Comparison of ENCODE assay signal across 18 cellular contexts in the genomic region with DNA sequence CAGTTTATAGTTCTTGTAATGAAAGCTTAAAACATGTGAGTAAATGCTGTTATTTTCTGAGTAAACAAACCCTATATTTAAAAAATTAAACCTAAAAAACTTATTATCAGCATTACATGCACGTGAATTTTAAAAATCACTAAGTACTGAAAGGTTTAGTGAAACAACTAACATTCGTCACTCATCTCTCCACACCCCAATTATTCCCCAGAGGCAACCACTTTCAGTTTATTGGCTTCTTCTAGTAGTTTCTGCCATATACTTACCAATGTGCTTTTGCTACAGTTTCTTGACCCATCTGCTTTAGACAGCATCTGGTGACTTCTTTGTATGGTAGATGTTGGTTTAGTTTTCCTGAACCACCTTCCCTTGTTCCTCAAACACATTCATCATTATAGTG. TPM values are rescaled to one million over a fixed set of nuclear protein-coding genes. Genes with fewer than 3 reads are reported as not detected.
DNase-seq lines count a peak whose midpoint lies in the region; ATAC-seq, FAIRE-seq and TF ChIP-seq lines count a peak whose summit lies in the region.
"Had no signal": no experiment of that assay in that cellular context is flagged by ENCODE, and none has a peak within 500 bp of the region (broad histone marks: within the 10 kb centered on the region; RNA-seq: fewer than 3 reads in every experiment).

No MANE protein-coding gene starts in this region.

- H3K9me3 Mint-ChIP-seq in Caco-2 (ENCODE audit: unreplicated experiment) = no peaks in the 10 kb centered on the region
- H3K9me3 Mint-ChIP-seq: CD4-positive, alpha-beta memory T cell had no signal

- H3K27me3 ChIP-seq in GM12878 (replicated peaks in 1 of 2; ENCODE audit: control insufficient read depth in 2 of 2, insufficient read depth in 2 of 2, low read length in 1 of 2) (no peaks in the 10 kb centered on the region), Caco-2 (replicated peaks; ENCODE audit: control insufficient read depth, insufficient read depth, low read length) (no peaks in the 10 kb centered on the region)
- H3K27me3 ChIP-seq: BLaER1 had no signal

- no peaks in the 10 kb centered on the region for H3K27me3 Mint-ChIP-seq in Caco-2 (ENCODE audit: insufficient read depth, unreplicated experiment)
- H3K27me3 Mint-ChIP-seq: CD4-positive, alpha-beta memory T cell had no signal

- CTCF ChIA-PET in GM12878 (lab: Yijun Ruan, JAX) = interaction anchor here (1.0 to 2.2 kb wide), 6 partner anchors 9 to 134 kb away, joined by 3 to 5 read pairs (median 4); no protein-coding TSS in a partner anchor
- CTCF ChIA-PET in Caco-2 (lab: Charles Lee) = no interaction called here

- H3K9me3 ChIP-seq in GM12878 (replicated peaks; ENCODE audit: control insufficient read depth, insufficient read depth, low read length) (no peaks in the 10 kb centered on the region), Caco-2 (no peaks in the 10 kb centered on the region)
- H3K9me3 ChIP-seq: A549, BLaER1, HAP-1 had no signal

- no peak for TF ChIP-seq EP300 in GM12878 (IDR thresholded peaks at IDR 0.05; ENCODE audit: borderline replicate concordance in 1 of 2, control insufficient read depth in 1 of 2, low read depth in 2 of 2, low read length in 2 of 2)

- no peak for TF ChIP-seq RAD21 in GM12878 (IDR thresholded peaks at IDR 0.05; ENCODE audit: insufficient read depth, low read depth, low read length)

- ATAC-seq in GM12878 (peak; percentile 73), GM18867 (IDR thresholded peaks at IDR 0.05; ENCODE audit: unreplicated experiment) (no peak)
- ATAC-seq: A549 had no signal

- H3K4me1 ChIP-seq in GM12878 (ENCODE audit: control insufficient read depth, insufficient read depth, low read length) (peaks cover 4% of the 10 kb centered on the region), Caco-2 (peaks cover 52% of the 10 kb centered on the region)
- H3K4me1 ChIP-seq: A549, HAP-1 had no signal

- intact Hi-C loops in GM12878 (cut with micrococcal nuclease; ENCODE audit: unreplicated experiment) = no loop called here
- intact Hi-C loops in Caco-2 (cut with micrococcal nuclease; ENCODE audit: unreplicated experiment) = no loop called here

- no peak for TF ChIP-seq POLR2A in GM12878 (IDR thresholded peaks at IDR 0.05; ENCODE audit: low read depth, low read length)

- no peaks in the 10 kb centered on the region for H4K20me1 ChIP-seq in GM12878 (ENCODE audit: control insufficient read depth, insufficient read depth)
- H4K20me1 ChIP-seq: BLaER1 had no signal

- H3K4me3 Mint-ChIP-seq in Caco-2 (ENCODE audit: unreplicated experiment) = no peak overlapping the region
- H3K4me3 Mint-ChIP-seq: CD14-positive monocyte; CD4-positive, alpha-beta memory T cell had no signal

- H3K79me2 ChIP-seq in GM12878 (ENCODE audit: control insufficient read depth, insufficient read depth, low read length) = no peaks in the 10 kb centered on the region

- H3K4me3 ChIP-seq in GM12865 (ENCODE audit: low read depth, low read length) = no peak overlapping the region
- H3K4me3 ChIP-seq in GM12878 = no peak overlapping the region
- no peak overlapping the region for H3K4me3 ChIP-seq in Caco-2 (ENCODE audit: low read depth, low read length)
- H3K4me3 ChIP-seq: A549, BLaER1, GM23248, HAP-1 had no signal

- H3K36me3 ChIP-seq in GM12878 (ENCODE audit: control insufficient read depth in 2 of 2, insufficient read depth in 2 of 2, low read length in 1 of 2) = no peaks in the 10 kb centered on the region
- no peaks in the 10 kb centered on the region for H3K36me3 ChIP-seq in Caco-2 (ENCODE audit: control insufficient read depth, insufficient read depth, low read length)
- H3K36me3 ChIP-seq: HAP-1 had no signal

- H3K27ac ChIP-seq in GM12878 (ENCODE audit: control insufficient read depth, insufficient read depth) = no peak overlapping the region
- H3K27ac ChIP-seq: A549, BLaER1, GM23248, HL-60, KMS-11 had no signal

- DNase-seq in GM12865 (ENCODE audit: low read depth) (peak; percentile 52), GM19239 (ENCODE audit: insufficient read length, low spot score) (peak; percentile 16), GM12878 (ENCODE audit: low read depth, low spot score) (peak; percentile 31), Caco-2 (no peak), 8988T (no peak)
- DNase-seq: CD4-positive, alpha-beta memory T cell; DMS153; DMS79; GDM1; GM23248 had no signal

- H2AFZ ChIP-seq in GM12878 (ENCODE audit: control insufficient read depth, low read depth, low read length) = no peak overlapping the region
- H2AFZ ChIP-seq: GM23248 had no signal

- H3K4me1 Mint-ChIP-seq in Caco-2 (ENCODE audit: low read depth, unreplicated experiment) = peaks cover 32% of the 10 kb centered on the region

- no peak overlapping the region for H3K4me2 ChIP-seq in GM12878 (ENCODE audit: control insufficient read depth, insufficient read depth)
- H3K4me2 ChIP-seq: A549, BLaER1, KMS-11 had no signal

- TF ChIP-seq CTCF in GM12865 (IDR thresholded peaks at IDR 0.05; ENCODE audit: insufficient read depth, low read depth, low read length, missing control alignments) (no peak), GM12878 (IDR thresholded peaks at IDR 0.05 in 2 of 3, conservative IDR thresholded peaks at IDR 0.05 in 1 of 3; ENCODE audit: control insufficient read depth in 2 of 3, extremely low read depth in 1 of 3, insufficient read depth in 1 of 3, low read depth in 3 of 3, low read length in 3 of 3) (no peak), Caco-2 (IDR thresholded peaks at IDR 0.05; ENCODE audit: insufficient read depth in 1 of 2, low read depth in 1 of 2, low read length in 1 of 2, severe bottlenecking in 1 of 2, unreplicated experiment in 1 of 2) (no peak)

- FAIRE-seq in GM19239 (lab: Jason Lieb, UNC) = no peak
- no peak for FAIRE-seq in GM12878 (lab: Jason Lieb, UNC)
- FAIRE-seq: A549, GM12892 had no signal

- POLR2A ChIA-PET in GM12878 (lab: Charles Lee) = interaction anchor here (1.0 to 1.7 kb wide), 3 partner anchors 45 to 96 kb away, joined by 3 to 9 read pairs (median 3); no protein-coding TSS in a partner anchor
- POLR2A ChIA-PET in Caco-2 (lab: Charles Lee) = no interaction called here

- BruUV-seq in GM12878 (replicated peaks; lab: Mats Ljungman, UMichigan) (no TSS peak), Caco-2 (replicated peaks; lab: Mats Ljungman, UMichigan) (no TSS peak)

- in situ Hi-C loops in GM12878 (cut with MboI) = no loop called here

- SMC1A ChIA-PET in GM12878 (lab: Charles Lee; ENCODE audit: uncharacterized antibody, unreplicated experiment) = interaction anchor here (0.7 to 6.6 kb wide), 14 partner anchors 8 to 120 kb away, joined by 3 to 31 read pairs (median 5); no protein-coding TSS in a partner anchor

- 35% methylated on average over 2 of the region's 2 CpGs for WGBS in GM12878 (ENCODE audit: insufficient coverage, insufficient replicate concordance, low lambda C conversion rate, missing lambda C conversion rate)

- H3K27ac Mint-ChIP-seq in Caco-2 (ENCODE audit: unreplicated experiment) = no peak overlapping the region
- H3K27ac Mint-ChIP-seq: CD14-positive monocyte; CD4-positive, alpha-beta memory T cell had no signal

- RAD21 ChIA-PET in GM12878 (lab: Charles Lee; ENCODE audit: unreplicated experiment) = interaction anchor here (1.1 to 6.2 kb wide), 7 partner anchors 58 to 119 kb away, joined by 3 to 72 read pairs (median 5); no protein-coding TSS in a partner anchor

- H3K36me3 Mint-ChIP-seq in Caco-2 (ENCODE audit: insufficient read depth, unreplicated experiment) = peaks cover 16% of the 10 kb centered on the region

- no peak overlapping the region for H3K9ac ChIP-seq in GM12878 (ENCODE audit: control insufficient read depth, insufficient read depth, low read length)
- H3K9ac ChIP-seq: BLaER1, GM23248, KMS-11 had no signal

RNA-seq across cellular contexts. Expression of a gene that starts 58.1 kb away (rescaled TPM):
- 16.3 and 18.6 TPM in 2 replicates for total RNA-seq in GM12878 (2013; cell fraction: nucleolus; rRNA removed)
- total RNA-seq in GM12878 (2014; rRNA removed) = 0.71 and 1.1 TPM in 2 replicates
- total RNA-seq in GM12878 (2014; rRNA removed; fragmentation: Illumina TruSeq; extraction: Trizol) = 0.49 and 0.55 TPM in 2 replicates
- 1.6 TPM in 2 replicates for total RNA-seq in GM12878 (2021)
- not detected for polyA plus RNA-seq in GM12878 (2011; ENCODE audit: low read depth)
- polyA plus RNA-seq in GM12878 (2011; rRNA removed) = not detected in 2 replicates
- polyA plus RNA-seq in GM12878 (2011; cell fraction: cytosol; rRNA removed) = 0.03 TPM in 1 of 2 replicates, not detected in the other
- 0.04 TPM in 1 of 2 replicates, not detected in the other for polyA plus RNA-seq in GM12878 (2011; cell fraction: nucleus; rRNA removed)
- polyA plus RNA-seq in GM12878 (2012) = 0.04 and 0.14 TPM in 2 replicates
- polyA plus RNA-seq in GM12878 (2014; fragmentation: Illumina TruSeq; extraction: Trizol) = 1.2 and 2.6 TPM in 2 replicates
- under 1 TPM; 0.13 to 0.38 TPM for polyA plus RNA-seq in GM12878 (2014; fragmentation: Nextera tagmentation; extraction: Ambion mirVana)
- 0.75 and 0.87 TPM in 2 replicates for polyA plus RNA-seq in GM12878 (2014; rRNA removed)
- polyA plus RNA-seq in GM12878 (2016; fragmentation: Nextera tagmentation; extraction: Ambion mirVana) = under 1 TPM; 0.76 to 0.82 TPM
- polyA minus RNA-seq in GM12878 (2011; rRNA and poly(A)+ RNA removed) = not detected in 2 replicates
- not detected in 2 replicates for polyA minus RNA-seq in GM12878 (2011; cell fraction: cytosol; rRNA and poly(A)+ RNA removed)
- not detected in 2 replicates for polyA minus RNA-seq in GM12878 (2011; cell fraction: nucleus; rRNA and poly(A)+ RNA removed)
- total RNA-seq in Caco-2 (2022) = not detected in 2 replicates
- total RNA-seq: CD4-positive, alpha-beta memory T cell had no signal
- polyA plus RNA-seq: CD14-positive monocyte; CD4-positive, alpha-beta memory T cell had no signal

Comparison
In these comparisons a context has a peak if more than half of its experiments do, and no peak if none do; other contexts are left out.
1. DNase-seq: peak in GM12865 (single experiment), GM19239 (single experiment) and GM12878 (single experiment); none in Caco-2 (0 of 2) and 8988T (single experiment).